20 cellular contexts compared by ENCODE assay signal in genomic region chr18:41703744-41704530, GRCh38.
A peak's percentile ranks its signal among the peaks of the same experiment; 100 is the strongest.
DNase-seq lines count a peak whose midpoint lies in the region; ATAC-seq, FAIRE-seq and TF ChIP-seq lines count a peak whose summit lies in the region.
"Had no signal": no experiment of that assay in that cellular context is flagged by ENCODE, and none has a peak within 500 bp of the region (broad histone marks: within the 10 kb centered on the region; RNA-seq: fewer than 3 reads in every experiment).

No MANE protein-coding gene starts in this region.

- H3K36me3 ChIP-seq in SK-N-SH (replicated peaks in 1 of 2; ENCODE audit: control insufficient read depth in 1 of 2, insufficient read depth in 2 of 2, low read length in 1 of 2): no peaks in the 10 kb centered on the region
- no peaks in the 10 kb centered on the region for H3K36me3 ChIP-seq in endothelial cell of umbilical vein (ENCODE audit: control insufficient read depth in 2 of 2, extremely low read depth in 1 of 2, insufficient read depth in 2 of 2, low read length in 2 of 2)
- H3K36me3 ChIP-seq: neutrophil had no signal

- in situ Hi-C loops in KBM-7 (cut with MboI; ENCODE audit: low pct_unique_long_range_greater_than_20kb, low sequenced_read_pairs): no loop called here

- H3F3A ChIP-seq in SK-N-SH (replicated peaks; ENCODE audit: insufficient read depth): no peaks in the 10 kb centered on the region

- dilution Hi-C loops in endothelial cell of umbilical vein (cut with MboI; ENCODE audit: extremely low pct_ligation_motif_present, low sequenced_read_pairs): no loop called here

- POLR2A ChIA-PET in SK-N-SH (lab: Yijun Ruan, JAX): no interaction called here
- POLR2A ChIA-PET in endothelial cell of umbilical vein (lab: Charles Lee): no interaction called here

- H3K27me3 ChIP-seq in SK-N-SH (ENCODE audit: insufficient read depth) (no peaks in the 10 kb centered on the region), endothelial cell of umbilical vein (ENCODE audit: control insufficient read depth in 2 of 2, insufficient read depth in 2 of 2, low read length in 2 of 2) (no peaks in the 10 kb centered on the region)
- H3K27me3 ChIP-seq: neutrophil had no signal

- CTCF ChIA-PET in SK-N-SH (lab: Yijun Ruan, JAX) (no interaction called here), endothelial cell of umbilical vein (lab: Charles Lee) (interaction anchor here (1.1 kb wide), 1 partner anchor 12 kb away, joined by 4 read pairs; no protein-coding TSS in a partner anchor)

- DNase-seq in Ammon's horn (ENCODE audit: low spot score) (peak; percentile 4), SK-N-SH (peak; percentile 10), endothelial cell of umbilical vein (ENCODE audit: low read depth, low spot score) (peak; percentile 77), left lobe of liver (ENCODE audit: low spot score) (no peak), KBM-7 (no peak), cerebellar nuclear complex (lab: John Stamatoyannopoulos, UW) (no peak), activated T-cell treated with anti-CD3 and anti-CD28 coated beads for 4 hours (no peak)
- DNase-seq: C1 segment of cervical spinal cord, dorsolateral prefrontal cortex, immature natural killer cell, NCI-H187, NCI-H226, Right ventricle myocardium superior, T-cell had no signal

- H3K4me1 ChIP-seq in SK-N-SH (ENCODE audit: control insufficient read depth in 1 of 2, insufficient read depth in 2 of 2, low read depth in 1 of 2, low read length in 1 of 2) (peaks cover 0 to 11% of the 10 kb centered on the region in 2 experiments; a peak in 2 of 4 replicates), endothelial cell of umbilical vein (ENCODE audit: control insufficient read depth, extremely low read depth, insufficient read depth, low read length) (peaks cover 12% of the 10 kb centered on the region)
- H3K4me1 ChIP-seq: A549 had no signal

- peak; percentile 94 for ATAC-seq in left lobe of liver
- no peak for ATAC-seq in HG02973 (IDR thresholded peaks at IDR 0.05; ENCODE audit: unreplicated experiment)
- ATAC-seq: A549, T-cell had no signal

- H3K4me2 ChIP-seq in SK-N-SH: peak overlapping the region; percentile 20; the same call in 1 of the 2 replicates
- peak overlapping the region; percentile 34 for H3K4me2 ChIP-seq in endothelial cell of umbilical vein (ENCODE audit: insufficient read depth, low read length)
- H3K4me2 ChIP-seq: A549 had no signal

- TF ChIP-seq RAD21 in SK-N-SH (IDR thresholded peaks at IDR 0.05; ENCODE audit: low read length): no peak

- TF ChIP-seq CTCF in SK-N-SH (IDR thresholded peaks at IDR 0.05) (no peak), endothelial cell of umbilical vein (IDR thresholded peaks at IDR 0.05; ENCODE audit: extremely low read depth in 1 of 2, insufficient read depth in 1 of 2, low read depth in 1 of 2, low read length in 2 of 2) (no peak)

- TF ChIP-seq EP300 in SK-N-SH (IDR thresholded peaks at IDR 0.05; ENCODE audit: borderline replicate concordance in 1 of 2, low read depth in 1 of 2, low read length in 1 of 2): peak in 1 of 2 experiments; percentile 81; a peak in 3 of 4 replicates

- H3K27ac ChIP-seq in SK-N-SH (ENCODE audit: low read depth in 2 of 2, low read length in 1 of 2) (peak overlapping the region; percentile 5 to 86; a peak in 2 of 4 replicates), endothelial cell of umbilical vein (ENCODE audit: insufficient read depth, low read depth, low read length) (no peak overlapping the region)
- H3K27ac ChIP-seq: A549, dorsolateral prefrontal cortex, neutrophil had no signal

- H3K9me2 ChIP-seq in SK-N-SH: no peaks in the 10 kb centered on the region

- peak; percentile 88 for FAIRE-seq in endothelial cell of umbilical vein (lab: Jason Lieb, UNC)
- FAIRE-seq: A549, G401.6, TTC549 had no signal

- intact Hi-C loops in endothelial cell of umbilical vein (cut with micrococcal nuclease): no loop called here

- H3K9me3 ChIP-seq in SK-N-SH (no peaks in the 10 kb centered on the region), endothelial cell of umbilical vein (replicated peaks; ENCODE audit: control insufficient read depth, insufficient read depth, low read length) (no peaks in the 10 kb centered on the region)
- H3K9me3 ChIP-seq: A549, neutrophil had no signal

- TF ChIP-seq POLR2A in endothelial cell of umbilical vein (IDR thresholded peaks at IDR 0.05; ENCODE audit: low read depth, low read length): no peak

- 39% methylated on average over 2 of the region's 2 CpGs for WGBS in SK-N-SH (ENCODE audit: low lambda C conversion rate)

- BruUV-seq in endothelial cell of umbilical vein (replicated peaks; lab: Mats Ljungman, UMichigan): no TSS peak

- H3K9ac ChIP-seq in SK-N-SH (no peak overlapping the region), endothelial cell of umbilical vein (replicated peaks; ENCODE audit: extremely low read depth, insufficient read depth, low read length) (no peak overlapping the region)

- H4K20me1 ChIP-seq in SK-N-SH (ENCODE audit: insufficient read depth) (no peaks in the 10 kb centered on the region), endothelial cell of umbilical vein (replicated peaks; ENCODE audit: control insufficient read depth, extremely low read depth, insufficient read depth, low read length) (no peaks in the 10 kb centered on the region)

- no peaks in the 10 kb centered on the region for H3K9me1 ChIP-seq in endothelial cell of umbilical vein (replicated peaks; ENCODE audit: control insufficient read depth, extremely low read depth, insufficient read depth, low read length)

- no peak overlapping the region for H3K4me3 ChIP-seq in SK-N-SH (ENCODE audit: low read depth in 2 of 2, low read length in 1 of 2)
- H3K4me3 ChIP-seq in endothelial cell of umbilical vein (replicated peaks in 1 of 3; ENCODE audit: insufficient read depth in 1 of 3, low read depth in 1 of 3, low read length in 3 of 3): no peak overlapping the region
- H3K4me3 ChIP-seq: A549, dorsolateral prefrontal cortex, lung had no signal

- H2AFZ ChIP-seq in SK-N-SH (ENCODE audit: low read depth) (no peak overlapping the region), endothelial cell of umbilical vein (ENCODE audit: low read depth, low read length) (peak overlapping the region; percentile 32)

- H3K79me2 ChIP-seq in SK-N-SH (ENCODE audit: insufficient read depth) (no peaks in the 10 kb centered on the region), endothelial cell of umbilical vein (ENCODE audit: control insufficient read depth, insufficient read depth, low read length) (no peaks in the 10 kb centered on the region)

TF ChIP-seq in SK-N-SH, 30 proteins besides CTCF, POLR2A, EP300 and RAD21 (continues in another document):
- no peak for TF ChIP-seq RXRA (IDR thresholded peaks at IDR 0.05; ENCODE audit: borderline replicate concordance, low read depth)
- TF ChIP-seq USF2 (IDR thresholded peaks at IDR 0.05; ENCODE audit: borderline replicate concordance, low read depth, low read length): no peak
- no peak for TF ChIP-seq TEAD4 (IDR thresholded peaks at IDR 0.05; ENCODE audit: borderline replicate concordance, insufficient read depth)
- TF ChIP-seq RCOR1 (IDR thresholded peaks at IDR 0.05; ENCODE audit: low read length): 0 out of 2 replicates have a peak, but pooled peaks have one; percentile 8
- TF ChIP-seq SIN3A (IDR thresholded peaks at IDR 0.05; ENCODE audit: borderline replicate concordance, low read depth, low read length): no peak
- TF ChIP-seq USF1 (IDR thresholded peaks at IDR 0.05; ENCODE audit: borderline replicate concordance, low read depth): no peak

TF ChIP-seq in endothelial cell of umbilical vein, 7 proteins besides CTCF, POLR2A, EP300 and RAD21:
- peak; percentile 76 for TF ChIP-seq GATA2 (IDR thresholded peaks at IDR 0.05; ENCODE audit: insufficient read depth, insufficient read length, low read depth, low read length)
- TF ChIP-seq FOS (IDR thresholded peaks at IDR 0.05; ENCODE audit: borderline replicate concordance, insufficient read depth, low read length): peak; percentile 94
- TF ChIP-seq MYC (IDR thresholded peaks at IDR 0.05; ENCODE audit: low read depth, low read length): no peak
- TF ChIP-seq JUN (IDR thresholded peaks at IDR 0.05; ENCODE audit: borderline replicate concordance, insufficient read depth, insufficient read length, low read depth): peak; percentile 62

Comparison
In these comparisons a context has a peak if more than half of its experiments do, and no peak if none do; other contexts are left out.
1. DNase-seq: peak in Ammon's horn (single experiment), SK-N-SH (single experiment) and endothelial cell of umbilical vein (single experiment); none in left lobe of liver (single experiment), KBM-7 (single experiment), cerebellar nuclear complex (0 of 2) and activated T-cell treated with anti-CD3 and anti-CD28 coated beads for 4 hours (single experiment).